In genomic region chr20:12821249-12821648, GRCh38 we compare ENCODE assay signal across 21 cellular contexts.
"Had no signal": no experiment of that assay in that cellular context is flagged by ENCODE, and none has a peak within 500 bp of the region (broad histone marks: within the 10 kb centered on the region; RNA-seq: fewer than 3 reads in every experiment).

No MANE protein-coding gene starts in this region.

- H3K27me3 ChIP-seq: esophagus muscularis mucosa, right atrium auricular region, sigmoid colon, stomach, tibial artery had no signal

- DNase-seq: dermis blood vessel endothelial cell; effector memory CD4-positive, alpha-beta T cell; hypothalamus; immature natural killer cell; mesenchymal stem cell; mucosa of descending colon; naive thymus-derived CD4-positive, alpha-beta T cell; nephron progenitor cell; nucleus accumbens; sigmoid colon; stimulated activated CD4-positive, alpha-beta T cell treated with anti-CD3 and anti-CD28 coated beads, Interleukin-2, amount 100 ng/mL, for 24 hours; stimulated activated CD4-positive, alpha-beta T cell treated with anti-CD3 and anti-CD28 coated beads, Interleukin-4, amount 100 ng/mL, for 24 hours; stimulated activated naive CD4-positive, alpha-beta T cell treated with Interleukin-2 at 50 U/mL for 16 hours; stomach; tibial artery had no signal

- ATAC-seq: left lobe of liver; mucosa of descending colon; naive thymus-derived CD4-positive, alpha-beta T cell; stimulated activated effector memory CD8-positive, alpha-beta T cell treated with anti-CD3 and anti-CD28 coated beads, Interleukin-12 subunit alpha, Interleukin-12 subunit beta, amount 100 ng/mL, for 72 hours had no signal

- H3K36me3 ChIP-seq: esophagus muscularis mucosa, prostate gland, right atrium auricular region, sigmoid colon, stomach, tibial artery had no signal

- H3K9me3 ChIP-seq: esophagus muscularis mucosa, mucosa of descending colon, prostate gland, right atrium auricular region, sigmoid colon, stomach, tibial artery had no signal

- H3K4me3 ChIP-seq: coronary artery, esophagus muscularis mucosa, mucosa of descending colon, prostate gland, right atrium auricular region, sigmoid colon, stomach, tibial artery had no signal

- H3K4me1 ChIP-seq: prostate gland had no signal
